9 cellular contexts compared by ENCODE assay signal in genomic region chr2:17804358-17804757, GRCh38. TPM values are rescaled to one million over a fixed set of nuclear protein-coding genes. Genes with fewer than 3 reads are reported as not detected.
DNase-seq lines count a peak whose midpoint lies in the region; ATAC-seq lines count a peak whose summit lies in the region.
"Had no signal": no experiment of that assay in that cellular context is flagged by ENCODE, and none has a peak within 500 bp of the region (broad histone marks: within the 10 kb centered on the region; RNA-seq: fewer than 3 reads in every experiment).

No MANE protein-coding gene starts in this region.

- in situ Hi-C loops in G401 (cut with HindIII; ENCODE audit: low sequenced_read_pairs) = no loop called here

- peak; percentile 53 for ATAC-seq in GM18508 (IDR thresholded peaks at IDR 0.05; ENCODE audit: insufficient read depth, unreplicated experiment)
- peak; percentile 79 for ATAC-seq in GM21529 (IDR thresholded peaks at IDR 0.05; ENCODE audit: unreplicated experiment)
- ATAC-seq in HG03342 (IDR thresholded peaks at IDR 0.05; ENCODE audit: unreplicated experiment) = peak; percentile 48

- DNase-seq in cerebellar cortex (ENCODE audit: low spot score) (peak; percentile 3), globus pallidus (ENCODE audit: low spot score) (no peak), dermis blood vessel endothelial cell (no peak), NCI-H774 (lab: John Stamatoyannopoulos, UW) (no peak), G401 (ENCODE audit: low spot score) (no peak)

RNA-seq across cellular contexts. Expression of gene MSGN1, which starts 11.9 kb away (rescaled TPM):
- total RNA-seq in dermis blood vessel endothelial cell = not detected in 2 replicates
- total RNA-seq in G401 (2014; rRNA removed; shearing (Covaris generic)) = 0.44 TPM in 1 of 2 replicates, not detected in the other
- total RNA-seq: urinary bladder had no signal

RNA-seq across cellular contexts. Expression of gene GEN1, which starts 50.4 kb away (rescaled TPM):
- total RNA-seq in dermis blood vessel endothelial cell = 7.3 and 20.9 TPM in 2 replicates
- total RNA-seq in G401 (2014; rRNA removed; shearing (Covaris generic)) = 8.7 and 15.9 TPM in 2 replicates

RNA-seq across cellular contexts. Expression of gene SMC6, which starts 50.7 kb away (rescaled TPM):
- 30.0 and 32.4 TPM in 2 replicates for total RNA-seq in dermis blood vessel endothelial cell
- 16.1 and 32.7 TPM in 2 replicates for total RNA-seq in G401 (2014; rRNA removed; shearing (Covaris generic))
